In the genomic region with DNA sequence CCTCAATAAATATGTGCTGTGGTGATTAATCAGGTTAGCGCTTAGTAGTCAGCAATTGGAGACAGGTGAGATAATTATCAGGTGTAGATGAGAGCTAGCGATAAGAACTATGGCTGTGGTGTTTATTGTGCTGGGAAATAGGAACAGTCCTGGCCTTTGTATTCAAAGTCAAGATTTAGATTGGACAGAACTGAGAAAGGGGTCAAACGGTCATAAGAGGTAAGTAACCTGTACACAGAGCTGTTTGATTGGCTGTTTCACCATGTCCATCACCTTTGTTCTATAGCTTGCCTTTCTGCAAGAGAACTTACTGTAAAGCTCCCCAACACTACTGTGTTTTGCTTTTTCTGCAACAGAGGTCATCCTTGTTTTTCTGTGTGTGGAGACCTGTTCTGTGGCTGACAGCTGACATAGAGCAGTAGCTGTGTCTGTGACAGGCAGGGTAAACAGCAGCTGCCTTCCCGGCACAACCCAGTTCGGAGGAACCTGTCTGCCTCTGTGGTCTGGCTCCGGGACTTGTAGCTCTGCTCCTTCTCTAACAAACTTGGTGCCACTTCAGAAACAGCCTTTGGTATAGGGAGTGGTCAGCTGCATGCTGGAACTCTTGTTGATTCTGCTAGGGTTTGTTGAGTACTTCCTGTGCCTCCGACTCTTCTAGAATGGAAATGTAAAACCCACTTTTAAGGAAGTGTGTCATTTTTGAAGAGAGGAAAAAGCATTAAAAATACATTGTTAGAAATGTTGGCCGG, we compare ENCODE assay signal across 10 cellular contexts. TPM values are rescaled to one million over a fixed set of nuclear protein-coding genes. Genes with fewer than 3 reads are reported as not detected.
DNase-seq lines count a peak whose midpoint lies in the region; ATAC-seq and TF ChIP-seq lines count a peak whose summit lies in the region.
"Had no signal": no experiment of that assay in that cellular context is flagged by ENCODE, and none has a peak within 500 bp of the region (broad histone marks: within the 10 kb centered on the region; RNA-seq: fewer than 3 reads in every experiment).

No MANE protein-coding gene starts in this region.

- H2BK5ac ChIP-seq in mesendoderm (ENCODE audit: low read length), result no peak overlapping the region

- no peaks in the 10 kb centered on the region for H3K79me2 ChIP-seq in mesendoderm (ENCODE audit: control insufficient read depth, insufficient read depth, low read length)

- in situ Hi-C loops in transverse colon (cut with MboI; ENCODE audit: low pct_ligation_motif_present in 1 of 4, low pct_unique_long_range_greater_than_20kb in 1 of 4, low sequenced_read_pairs in 3 of 4), result no loop called here

- H3K56ac ChIP-seq in mesendoderm (ENCODE audit: low read length), result no peak overlapping the region

- peaks cover under 1% of the 10 kb centered on the region for H3K79me1 ChIP-seq in mesendoderm (ENCODE audit: low read length)

- H4K5ac ChIP-seq in mesendoderm (ENCODE audit: low read length), result no peak overlapping the region

- no peak overlapping the region for H2BK15ac ChIP-seq in mesendoderm (replicated peaks; ENCODE audit: low read depth)

- intact Hi-C loops in transverse colon (cut with DNase I; ENCODE audit: low total_unique reads), result no loop called here

- H3K23ac ChIP-seq in mesendoderm (ENCODE audit: low read length), result peak overlapping the region; percentile 45

- H3K9me3 ChIP-seq in transverse colon, result no peaks in the 10 kb centered on the region
- H3K9me3 ChIP-seq: uterus had no signal

- H3K4me3 ChIP-seq in mesendoderm (ENCODE audit: low read length) (no peak overlapping the region), transverse colon (peak overlapping the region in 1 of 4 donors; percentile 14)
- H3K4me3 ChIP-seq: uterus had no signal

- no peak overlapping the region for H3K4me2 ChIP-seq in mesendoderm (ENCODE audit: low read length)

- no peak for TF ChIP-seq CTCF in transverse colon (IDR thresholded peaks at IDR 0.05)

- no peak overlapping the region for H3K18ac ChIP-seq in mesendoderm (ENCODE audit: low read length)

- ATAC-seq in GM21390 (IDR thresholded peaks at IDR 0.05; ENCODE audit: unreplicated experiment) (no peak), HG03280 (IDR thresholded peaks at IDR 0.05; ENCODE audit: unreplicated experiment) (no peak)

- H3K27me3 ChIP-seq in mesendoderm (ENCODE audit: insufficient read depth, low read length, poor library complexity) (no peaks in the 10 kb centered on the region), transverse colon (no peaks in the 10 kb centered on the region)
- H3K27me3 ChIP-seq: uterus had no signal

- peak; percentile 43 for TF ChIP-seq POLR2A in transverse colon (IDR thresholded peaks at IDR 0.05)

- no peak overlapping the region for H2AK5ac ChIP-seq in mesendoderm (ENCODE audit: low read length)

- H2BK120ac ChIP-seq in mesendoderm (ENCODE audit: low read depth, low read length), result no peak overlapping the region

- H3K9ac ChIP-seq in mesendoderm (ENCODE audit: low read length), result no peak overlapping the region

- H3K4me1 ChIP-seq in mesendoderm (ENCODE audit: control insufficient read depth, low read depth, low read length) (no peaks in the 10 kb centered on the region), transverse colon (peaks cover 2 to 30% (median 14%) of the 10 kb centered on the region in 4 donors)
- H3K4me1 ChIP-seq: uterus had no signal

- H3K36me3 ChIP-seq in mesendoderm (ENCODE audit: control insufficient read depth, insufficient read depth, low read length) (peaks cover 3% of the 10 kb centered on the region), transverse colon (no peaks in the 10 kb centered on the region)
- H3K36me3 ChIP-seq: uterus had no signal

- H3K4ac ChIP-seq in mesendoderm (ENCODE audit: low read depth, low read length), result no peak overlapping the region

- no peak overlapping the region for H4K8ac ChIP-seq in mesendoderm (ENCODE audit: low read depth, low read length)

- H3K27ac ChIP-seq in mesendoderm (ENCODE audit: low read depth, low read length), result no peak overlapping the region
- peak overlapping the region; percentile 66 to 85 (median 80) for H3K27ac ChIP-seq in transverse colon
- H3K27ac ChIP-seq: uterus had no signal

- TF ChIP-seq EP300 in transverse colon (IDR thresholded peaks at IDR 0.05; ENCODE audit: low read depth), result peak; percentile 67

- no CpG with 5 or more reads among the region's 8 CpGs for WGBS in mesendoderm (ENCODE audit: extremely low coverage, insufficient coverage, low lambda C conversion rate)
- WGBS in transverse colon (ENCODE audit: low coverage in 1 of 2), 2 donors, result 39 to 46% methylated on average over 8 of the region's 8 CpGs

- DNase-seq in activated T-cell treated with anti-CD3 and anti-CD28 coated beads for 1 hour (ENCODE audit: low read depth) (peak; percentile 34), activated T-cell treated with anti-CD3 and anti-CD28 coated beads for 4 hours (no peak), mesendoderm (no peak), transverse colon (peak; percentile 50), NCI-H345 treated with DMSO at 0.1 percent for 48 hours (lab: John Stamatoyannopoulos, UW; ENCODE audit: unreplicated experiment) (no peak)
- peak; percentile 31 for DNase-seq in activated naive CD4-positive, alpha-beta T cell treated with Interleukin-2 at 50 U/mL for 16 hours
- DNase-seq: uterus had no signal

RNA-seq across cellular contexts. Expression of a gene that starts 21.1 kb away (rescaled TPM):
- polyA plus RNA-seq in mesendoderm (2013, experiment 1 of 2), result 248 TPM
- polyA plus RNA-seq in mesendoderm (2013, experiment 2 of 2), result 248 TPM
- 100 to 1,000 TPM; 140 to 245 (median 174) TPM for total RNA-seq in transverse colon

RNA-seq across cellular contexts. Expression of a gene that starts 29.9 kb away (rescaled TPM):
- polyA plus RNA-seq in mesendoderm (2013, experiment 1 of 2), result not detected
- not detected for polyA plus RNA-seq in mesendoderm (2013, experiment 2 of 2)
- total RNA-seq in transverse colon, result not detected
- total RNA-seq: T-helper 1 cell treated with Interleukin-12 subunit alpha and Interleukin-12 subunit beta and Interleukin-4 antibody, amounts not matched to agents 30 ng/mL and 1 ng/mL, for 36 hours; uterus had no signal

RNA-seq across cellular contexts. Expression of a gene that starts 54.6 kb away (rescaled TPM):
- not detected for polyA plus RNA-seq in mesendoderm (2013, experiment 1 of 2)
- not detected for polyA plus RNA-seq in mesendoderm (2013, experiment 2 of 2)
- not detected for total RNA-seq in transverse colon
- total RNA-seq: T-helper 1 cell treated with Interleukin-12 subunit alpha and Interleukin-12 subunit beta and Interleukin-4 antibody, amounts not matched to agents 30 ng/mL and 1 ng/mL, for 36 hours had no signal

Comparison
In these comparisons a context has a peak if more than half of its experiments do, and no peak if none do; other contexts are left out.
1. DNase-seq: peak in activated T-cell treated with anti-CD3 and anti-CD28 coated beads for 1 hour (single experiment), activated naive CD4-positive, alpha-beta T cell treated with Interleukin-2 at 50 U/mL for 16 hours (single experiment) and transverse colon (single experiment); none in activated T-cell treated with anti-CD3 and anti-CD28 coated beads for 4 hours (single experiment), mesendoderm (single experiment) and NCI-H345 treated with DMSO at 0.1 percent for 48 hours (single experiment).